Comparison of ENCODE assay signal across 10 cellular contexts in the genomic region with DNA sequence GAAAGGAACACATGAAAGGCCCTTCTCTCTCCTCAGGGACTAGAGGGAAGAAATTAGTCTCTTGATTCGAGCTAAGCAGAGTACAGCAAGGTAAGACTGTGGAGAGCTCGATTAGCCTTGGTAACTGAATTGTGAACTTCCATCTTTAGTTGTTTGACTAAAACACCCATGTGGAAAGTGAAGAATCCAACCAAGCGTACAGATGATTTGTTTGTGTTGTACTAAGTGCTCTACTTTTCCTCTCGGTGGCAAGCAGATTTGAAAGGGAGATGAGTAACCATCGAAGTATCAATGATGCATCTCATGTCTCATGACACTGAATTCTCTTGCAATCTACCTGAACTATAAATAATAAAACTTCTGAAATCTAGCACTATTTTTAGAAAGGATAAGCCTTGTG.
DNase-seq lines count a peak whose midpoint lies in the region; ATAC-seq and TF ChIP-seq lines count a peak whose summit lies in the region.
"Had no signal": no experiment of that assay in that cellular context is flagged by ENCODE, and none has a peak within 500 bp of the region (broad histone marks: within the 10 kb centered on the region; RNA-seq: fewer than 3 reads in every experiment).

No MANE protein-coding gene starts in this region.

- peak; percentile 72 for ATAC-seq in GM18499 (IDR thresholded peaks at IDR 0.05; ENCODE audit: insufficient read depth, unreplicated experiment)
- peak; percentile 61 for ATAC-seq in GM21447 (IDR thresholded peaks at IDR 0.05; ENCODE audit: unreplicated experiment)
- ATAC-seq in HG03175 (IDR thresholded peaks at IDR 0.05; ENCODE audit: unreplicated experiment) = peak; percentile 82
- ATAC-seq in body of pancreas = no peak
- ATAC-seq: activated CD8-positive, alpha-beta memory T cell treated with anti-CD3 and anti-CD28 coated beads, Interleukin-2, amount 10 ng/mL, durations not matched to agents 7 days and 5 days had no signal

- no peak for TF ChIP-seq CTCF in epithelial cell of proximal tubule (conservative IDR thresholded peaks at IDR 0.05; ENCODE audit: low read depth, low read length)
- TF ChIP-seq CTCF in body of pancreas (IDR thresholded peaks at IDR 0.05) = no peak

- intact Hi-C loops in body of pancreas (cut with DNase I) = no loop called here

- no peaks in the 10 kb centered on the region for H3K9me3 ChIP-seq in body of pancreas
- H3K9me3 ChIP-seq: BE2C had no signal

- H3K36me3 ChIP-seq in body of pancreas (replicated peaks in 1 of 2; ENCODE audit: insufficient read depth in 1 of 2, low read depth in 2 of 2) = no peaks in the 10 kb centered on the region
- H3K36me3 ChIP-seq: BE2C had no signal

- DNase-seq in epithelial cell of proximal tubule (ENCODE audit: low read depth) = peak; percentile 91
- DNase-seq in MV-4-11 (lab: John Stamatoyannopoulos, UW) = no peak
- no peak for DNase-seq in body of pancreas
- no peak for DNase-seq in GM03348 (ENCODE audit: low spot score)
- no peak for DNase-seq in T-helper 1 cell
- DNase-seq: activated CD8-positive, alpha-beta memory T cell treated with anti-CD3 and anti-CD28 coated beads, Interleukin-2, amount 10 ng/mL, durations not matched to agents 7 days and 5 days; BE2C had no signal

- no peak for TF ChIP-seq POLR2A in body of pancreas (IDR thresholded peaks at IDR 0.05)

- H3K27me3 ChIP-seq in body of pancreas = no peaks in the 10 kb centered on the region
- H3K27me3 ChIP-seq: BE2C had no signal

- H3K4me3 ChIP-seq in epithelial cell of proximal tubule (ENCODE audit: low read depth, low read length) = no peak overlapping the region
- no peak overlapping the region for H3K4me3 ChIP-seq in body of pancreas

- H3K4me1 ChIP-seq in body of pancreas = peaks cover 14% of the 10 kb centered on the region
- H3K4me1 ChIP-seq: BE2C had no signal

- H3K27ac ChIP-seq in body of pancreas = no peak overlapping the region

- WGBS in body of pancreas, 2 donors = 83 to 86% methylated on average over 5 of the region's 5 CpGs
